Comparison of ENCODE assay signal across 14 cellular contexts in genomic region chr10:48455055-48455391, GRCh38.
DNase-seq lines count a peak whose midpoint lies in the region; ATAC-seq and TF ChIP-seq lines count a peak whose summit lies in the region.
"Had no signal": no experiment of that assay in that cellular context is flagged by ENCODE, and none has a peak within 500 bp of the region (broad histone marks: within the 10 kb centered on the region; RNA-seq: fewer than 3 reads in every experiment).

No MANE protein-coding gene starts in this region.

- no peak overlapping the region for H3K4me3 Mint-ChIP-seq in activated CD4-positive, alpha-beta memory T cell treated with anti-CD3 and anti-CD28 coated beads for 36 hours
- H3K4me3 Mint-ChIP-seq in activated CD4-positive, alpha-beta memory T cell treated with anti-CD3 and anti-CD28 coated beads, Interleukin-2, amount 10 ng/mL, durations not matched to agents 7 days and 5 days = no peak overlapping the region

- peak; percentile 4 for DNase-seq in activated CD4-positive, alpha-beta memory T cell treated with anti-CD3 and anti-CD28 coated beads for 36 hours
- no peak for DNase-seq in activated CD4-positive, alpha-beta memory T cell treated with anti-CD3 and anti-CD28 coated beads, Interleukin-2, amount 10 ng/mL, durations not matched to agents 7 days and 5 days
- DNase-seq in GM20000 (ENCODE audit: low spot score) (peak; percentile 22), left lobe of liver (ENCODE audit: low spot score) (peak; percentile 31), posterior vena cava (ENCODE audit: low spot score) (peak; percentile 62), NCI-H1092 treated with DMSO at 0.1 percent for 48 hours (lab: John Stamatoyannopoulos, UW) (no peak)
- DNase-seq: C1 segment of cervical spinal cord, COR-L47, MG63, NCI-H1105 treated with DMSO at 0.1 percent for 48 hours, NCI-H187, NCI-H446 had no signal

- ATAC-seq in left lobe of liver (no peak), GM19395 (IDR thresholded peaks at IDR 0.05; ENCODE audit: unreplicated experiment) (no peak), GM21786 (IDR thresholded peaks at IDR 0.05; ENCODE audit: unreplicated experiment) (no peak)

- H3K27ac Mint-ChIP-seq in activated CD4-positive, alpha-beta memory T cell treated with anti-CD3 and anti-CD28 coated beads for 36 hours = no peak overlapping the region
- no peak overlapping the region for H3K27ac Mint-ChIP-seq in activated CD4-positive, alpha-beta memory T cell treated with anti-CD3 and anti-CD28 coated beads, Interleukin-2, amount 10 ng/mL, durations not matched to agents 7 days and 5 days

- CTCF ChIA-PET in activated CD4-positive, alpha-beta memory T cell treated with anti-CD3 and anti-CD28 coated beads for 36 hours (lab: Charles Lee) = no interaction called here
- CTCF ChIA-PET in activated CD4-positive, alpha-beta memory T cell treated with anti-CD3 and anti-CD28 coated beads, Interleukin-2, amount 10 ng/mL, durations not matched to agents 7 days and 5 days (lab: Charles Lee) = no interaction called here

- H3K4me1 Mint-ChIP-seq in activated CD4-positive, alpha-beta memory T cell treated with anti-CD3 and anti-CD28 coated beads for 36 hours (ENCODE audit: low read depth) = no peaks in the 10 kb centered on the region
- no peaks in the 10 kb centered on the region for H3K4me1 Mint-ChIP-seq in activated CD4-positive, alpha-beta memory T cell treated with anti-CD3 and anti-CD28 coated beads, Interleukin-2, amount 10 ng/mL, durations not matched to agents 7 days and 5 days

- H3K36me3 Mint-ChIP-seq in activated CD4-positive, alpha-beta memory T cell treated with anti-CD3 and anti-CD28 coated beads for 36 hours = no peaks in the 10 kb centered on the region
- H3K36me3 Mint-ChIP-seq in activated CD4-positive, alpha-beta memory T cell treated with anti-CD3 and anti-CD28 coated beads, Interleukin-2, amount 10 ng/mL, durations not matched to agents 7 days and 5 days (ENCODE audit: low read depth) = no peaks in the 10 kb centered on the region

- no peaks in the 10 kb centered on the region for H3K27me3 Mint-ChIP-seq in activated CD4-positive, alpha-beta memory T cell treated with anti-CD3 and anti-CD28 coated beads for 36 hours
- no peaks in the 10 kb centered on the region for H3K27me3 Mint-ChIP-seq in activated CD4-positive, alpha-beta memory T cell treated with anti-CD3 and anti-CD28 coated beads, Interleukin-2, amount 10 ng/mL, durations not matched to agents 7 days and 5 days

- POLR2A ChIA-PET in activated CD4-positive, alpha-beta memory T cell treated with anti-CD3 and anti-CD28 coated beads for 36 hours (lab: Charles Lee) = no interaction called here
- POLR2A ChIA-PET in activated CD4-positive, alpha-beta memory T cell treated with anti-CD3 and anti-CD28 coated beads, Interleukin-2, amount 10 ng/mL, durations not matched to agents 7 days and 5 days (lab: Charles Lee) = interaction anchor here (1.1 kb wide), 1 partner anchor 20 kb away, joined by 3 read pairs; no protein-coding TSS in a partner anchor

- TF ChIP-seq CTCF in GM20000 (IDR thresholded peaks at IDR 0.05; ENCODE audit: extremely low read depth, missing control alignments) = no peak

- H3K9me3 Mint-ChIP-seq in activated CD4-positive, alpha-beta memory T cell treated with anti-CD3 and anti-CD28 coated beads for 36 hours = no peaks in the 10 kb centered on the region
- H3K9me3 Mint-ChIP-seq in activated CD4-positive, alpha-beta memory T cell treated with anti-CD3 and anti-CD28 coated beads, Interleukin-2, amount 10 ng/mL, durations not matched to agents 7 days and 5 days = no peaks in the 10 kb centered on the region

- intact Hi-C loops in activated CD4-positive, alpha-beta memory T cell treated with anti-CD3 and anti-CD28 coated beads for 36 hours (cut with micrococcal nuclease) = no loop called here
- intact Hi-C loops in posterior vena cava (cut with DNase I) = no loop called here

Comparison
In these comparisons a context has a peak if more than half of its experiments do, and no peak if none do; other contexts are left out.
1. DNase-seq: peak in activated CD4-positive, alpha-beta memory T cell treated with anti-CD3 and anti-CD28 coated beads for 36 hours (single experiment), GM20000 (single experiment), left lobe of liver (single experiment) and posterior vena cava (single experiment); none in activated CD4-positive, alpha-beta memory T cell treated with anti-CD3 and anti-CD28 coated beads, Interleukin-2, amount 10 ng/mL, durations not matched to agents 7 days and 5 days (single experiment) and NCI-H1092 treated with DMSO at 0.1 percent for 48 hours (single experiment).